In the genomic region with DNA sequence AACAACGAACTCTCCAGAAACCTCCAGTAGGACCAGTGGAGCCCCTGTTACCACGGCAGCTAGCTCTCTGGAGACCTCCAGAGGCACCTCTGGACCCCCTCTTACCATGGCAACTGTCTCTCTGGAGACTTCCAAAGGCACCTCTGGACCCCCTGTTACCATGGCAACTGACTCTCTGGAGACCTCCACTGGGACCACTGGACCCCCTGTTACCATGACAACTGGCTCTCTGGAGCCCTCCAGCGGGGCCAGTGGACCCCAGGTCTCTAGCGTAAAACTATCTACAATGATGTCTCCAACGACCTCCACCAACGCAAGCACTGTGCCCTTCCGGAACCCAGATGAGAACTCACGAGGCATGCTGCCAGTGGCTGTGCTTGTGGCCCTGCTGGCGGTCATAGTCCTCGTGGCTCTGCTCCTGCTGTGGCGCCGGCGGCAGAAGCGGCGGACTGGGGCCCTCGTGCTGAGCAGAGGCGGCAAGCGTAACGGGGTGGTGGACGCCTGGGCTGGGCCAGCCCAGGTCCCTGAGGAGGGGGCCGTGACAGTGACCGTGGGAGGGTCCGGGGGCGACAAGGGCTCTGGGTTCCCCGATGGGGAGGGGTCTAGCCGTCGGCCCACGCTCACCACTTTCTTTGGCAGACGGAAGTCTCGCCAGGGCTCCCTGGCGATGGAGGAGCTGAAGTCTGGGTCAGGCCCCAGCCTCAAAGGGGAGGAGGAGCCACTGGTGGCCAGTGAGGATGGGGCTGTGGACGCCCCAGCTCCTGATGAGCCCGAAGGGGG, we compare ENCODE assay signal across 9 cellular contexts. TPM values are rescaled to one million over a fixed set of nuclear protein-coding genes. Genes with fewer than 3 reads are reported as not detected.
DNase-seq lines count a peak whose midpoint lies in the region; ATAC-seq and TF ChIP-seq lines count a peak whose summit lies in the region.
"Had no signal": no experiment of that assay in that cellular context is flagged by ENCODE, and none has a peak within 500 bp of the region (broad histone marks: within the 10 kb centered on the region; RNA-seq: fewer than 3 reads in every experiment).

No MANE protein-coding gene starts in this region.

- H2AK5ac ChIP-seq in neuronal stem cell (ENCODE audit: low read depth, low read length), result peak overlapping the region; percentile 94

- H3K9me3 Mint-ChIP-seq in activated naive CD8-positive, alpha-beta T cell treated with anti-CD3 and anti-CD28 coated beads, Interleukin-2, amount 10 ng/mL, durations not matched to agents 7 days and 5 days, result no peaks in the 10 kb centered on the region

- H3K9ac ChIP-seq in DND-41 (ENCODE audit: low read depth, low read length) (peak overlapping the region; percentile 80), neuronal stem cell (ENCODE audit: low read depth, low read length, poor library complexity) (no peak overlapping the region)

- H3K4me1 ChIP-seq in DND-41 (ENCODE audit: insufficient read depth, low read length) (peaks cover 67% of the 10 kb centered on the region), Peyer's patch (peaks cover 0 to 14% (median 7%) of the 10 kb centered on the region in 4 donors), neuronal stem cell (ENCODE audit: control insufficient read depth in 2 of 2, insufficient read depth in 1 of 2, low read depth in 1 of 2, low read length in 2 of 2) (peaks cover 13 to 31% of the 10 kb centered on the region in 2 donors), sigmoid colon (peaks cover 0 to 14% (median 6%) of the 10 kb centered on the region in 4 donors)

- peaks cover 46% of the 10 kb centered on the region for H3K4me1 Mint-ChIP-seq in activated naive CD8-positive, alpha-beta T cell treated with anti-CD3 and anti-CD28 coated beads, Interleukin-2, amount 10 ng/mL, durations not matched to agents 7 days and 5 days

- H3K36me3 ChIP-seq in DND-41 (ENCODE audit: insufficient read depth, low read length) (peaks cover 53% of the 10 kb centered on the region), Peyer's patch (no peaks in the 10 kb centered on the region), neuronal stem cell (replicated peaks in 1 of 2; ENCODE audit: control insufficient read depth in 2 of 2, insufficient read depth in 2 of 2, low read length in 2 of 2) (no peaks in the 10 kb centered on the region), sigmoid colon (no peaks in the 10 kb centered on the region)

- no peaks in the 10 kb centered on the region for H3K9me3 ChIP-seq in DND-41 (ENCODE audit: insufficient read depth, low read length, severe bottlenecking)
- no peaks in the 10 kb centered on the region for H3K9me3 ChIP-seq in Peyer's patch
- H3K9me3 ChIP-seq in neuronal stem cell (replicated peaks in 1 of 2; ENCODE audit: control insufficient read depth in 2 of 2, insufficient read depth in 1 of 2, low read depth in 1 of 2, low read length in 2 of 2), result no peaks in the 10 kb centered on the region
- no peaks in the 10 kb centered on the region for H3K9me3 ChIP-seq in sigmoid colon

- peak overlapping the region; percentile 87 for H4K8ac ChIP-seq in neuronal stem cell (ENCODE audit: low read depth, low read length)

- peak overlapping the region; percentile 89 for H3K23ac ChIP-seq in neuronal stem cell (ENCODE audit: low read depth, low read length, poor library complexity)

- H3K27ac ChIP-seq in DND-41 (ENCODE audit: low read length) (peak overlapping the region; percentile 95), Peyer's patch (peak overlapping the region; percentile 52 to 85 (median 56)), neuronal stem cell (replicated peaks; ENCODE audit: low read length) (no peak overlapping the region), sigmoid colon (no peak overlapping the region)

- TF ChIP-seq POLR2A in Peyer's patch (IDR thresholded peaks at IDR 0.05) (no peak), sigmoid colon (IDR thresholded peaks at IDR 0.05) (no peak)

- H2BK15ac ChIP-seq in neuronal stem cell (ENCODE audit: low read length), result peak overlapping the region; percentile 62

- H2AFZ ChIP-seq in DND-41 (ENCODE audit: low read depth, low read length) (peak overlapping the region; percentile 61; the same call in 1 of the 2 replicates), neuronal stem cell (ENCODE audit: low read length) (no peak overlapping the region)

- WGBS in neuronal stem cell (ENCODE audit: extremely low coverage in 2 of 2, insufficient read length in 2 of 2, insufficient replicate concordance in 1 of 2), 2 donors, result no CpG with 5 or more reads among the region's 33 CpGs
- WGBS in sigmoid colon, 2 donors, result 54 to 82% methylated on average over 33 of the region's 33 CpGs

- peaks cover 3% of the 10 kb centered on the region for H3K79me1 ChIP-seq in neuronal stem cell (ENCODE audit: low read depth, low read length)

- no peak overlapping the region for H4K91ac ChIP-seq in neuronal stem cell (ENCODE audit: low read depth, low read length, poor library complexity)

- peak overlapping the region; percentile 98 for H3K27ac Mint-ChIP-seq in activated naive CD8-positive, alpha-beta T cell treated with anti-CD3 and anti-CD28 coated beads, Interleukin-2, amount 10 ng/mL, durations not matched to agents 7 days and 5 days

- peak overlapping the region; percentile 99 for H3K4me2 ChIP-seq in DND-41 (ENCODE audit: insufficient read depth, low read length)
- no peak overlapping the region for H3K4me2 ChIP-seq in neuronal stem cell (ENCODE audit: insufficient read depth, low read length, poor library complexity, severe bottlenecking)

- peaks cover 47% of the 10 kb centered on the region for H3K36me3 Mint-ChIP-seq in activated naive CD8-positive, alpha-beta T cell treated with anti-CD3 and anti-CD28 coated beads, Interleukin-2, amount 10 ng/mL, durations not matched to agents 7 days and 5 days

- no peaks in the 10 kb centered on the region for H3K27me3 ChIP-seq in DND-41 (ENCODE audit: insufficient read depth, low read length, poor library complexity)
- H3K27me3 ChIP-seq in Peyer's patch, result no peaks in the 10 kb centered on the region
- no peaks in the 10 kb centered on the region for H3K27me3 ChIP-seq in neuronal stem cell (ENCODE audit: control insufficient read depth in 3 of 3, insufficient read depth in 3 of 3, low read depth in 1 of 3, low read length in 3 of 3)
- peaks cover 0 to 3% (median 0%) of the 10 kb centered on the region in 3 donors for H3K27me3 ChIP-seq in sigmoid colon

- H3K4me3 ChIP-seq in DND-41 (ENCODE audit: low read depth in 1 of 2, low read length in 2 of 2) (peak overlapping the region; percentile 66 to 72), Peyer's patch (peak overlapping the region; percentile 28 to 49 (median 44)), neuronal stem cell (ENCODE audit: low read length in 2 of 2) (no peak overlapping the region), sigmoid colon (no peak overlapping the region)

- H3K4ac ChIP-seq in neuronal stem cell (ENCODE audit: low read length), result no peak overlapping the region

- no peaks in the 10 kb centered on the region for H3K27me3 Mint-ChIP-seq in activated naive CD8-positive, alpha-beta T cell treated with anti-CD3 and anti-CD28 coated beads, Interleukin-2, amount 10 ng/mL, durations not matched to agents 7 days and 5 days

- intact Hi-C loops in sigmoid colon (cut with DNase I), result no loop called here

- peak; percentile 64 for DNase-seq in DND-41
- peak in 2 of 3 donors; percentile 60 to 75 for DNase-seq in Peyer's patch
- DNase-seq in activated naive CD8-positive, alpha-beta T cell treated with anti-CD3 and anti-CD28 coated beads, Interleukin-2, amount 10 ng/mL, durations not matched to agents 7 days and 5 days, result peak; percentile 55
- DNase-seq in neuronal stem cell (ENCODE audit: low spot score), result no peak
- no peak for DNase-seq in NCI-H1694 treated with DMSO at 0.1 percent for 48 hours (lab: John Stamatoyannopoulos, UW)
- no peak for DNase-seq in sigmoid colon

- TF ChIP-seq CTCF in DND-41 (IDR thresholded peaks at IDR 0.05; ENCODE audit: borderline replicate concordance, extremely low read depth, low read length, poor library complexity, severe bottlenecking) (peak; percentile 49), Peyer's patch (IDR thresholded peaks at IDR 0.05) (no peak), sigmoid colon (IDR thresholded peaks at IDR 0.05) (no peak)

- peak overlapping the region; percentile 99 for H3K4me3 Mint-ChIP-seq in activated naive CD8-positive, alpha-beta T cell treated with anti-CD3 and anti-CD28 coated beads, Interleukin-2, amount 10 ng/mL, durations not matched to agents 7 days and 5 days

- H3K14ac ChIP-seq in neuronal stem cell (ENCODE audit: low read length), result no peak overlapping the region

- ATAC-seq in DND-41 (ENCODE audit: insufficient read depth, low read depth) (peak; percentile 21), GM21367 (IDR thresholded peaks at IDR 0.05; ENCODE audit: unreplicated experiment) (no peak), GM21825 (IDR thresholded peaks at IDR 0.05; ENCODE audit: unreplicated experiment) (no peak)
- no peak for ATAC-seq in activated naive CD8-positive, alpha-beta T cell treated with anti-CD3 and anti-CD28 coated beads, Interleukin-2, amount 10 ng/mL, durations not matched to agents 7 days and 5 days (ENCODE audit: low read depth)

- POLR2A ChIA-PET in activated naive CD8-positive, alpha-beta T cell treated with anti-CD3 and anti-CD28 coated beads, Interleukin-2, amount 10 ng/mL, durations not matched to agents 7 days and 5 days (lab: Charles Lee), result interaction anchor here (0.7 to 3.5 kb wide), 7 partner anchors 12 to 69 kb away, joined by 3 to 22 read pairs (median 4); a partner anchor contains a TSS

- H3K18ac ChIP-seq in neuronal stem cell (ENCODE audit: low read length), result peak overlapping the region; percentile 77

- H2BK5ac ChIP-seq in neuronal stem cell (ENCODE audit: low read length), result peak overlapping the region; percentile 53

- H2BK12ac ChIP-seq in neuronal stem cell (ENCODE audit: low read length), result peak overlapping the region; percentile 60

- H2BK120ac ChIP-seq in neuronal stem cell (ENCODE audit: low read depth, low read length), result peak overlapping the region; percentile 61

- TF ChIP-seq EP300 in sigmoid colon (IDR thresholded peaks at IDR 0.05), result no peak

- H4K20me1 ChIP-seq in DND-41 (ENCODE audit: insufficient read depth, low read length), result peaks cover 50% of the 10 kb centered on the region

- peaks cover 83% of the 10 kb centered on the region for H3K79me2 ChIP-seq in DND-41 (ENCODE audit: insufficient read depth, low read length)

RNA-seq across cellular contexts. Expression of a gene that starts 1.3 kb away (rescaled TPM):
- total RNA-seq in Peyer's patch (10 to 100 TPM in 1 of 4 donors, 1 to 10 TPM in 3; 2.5 to 14.0 (median 2.8) TPM), sigmoid colon (1 to 10 TPM in 2 of 4 donors, under 1 TPM in 2; 0.28 to 1.6 (median 0.94) TPM)
- total RNA-seq in activated naive CD8-positive, alpha-beta T cell treated with anti-CD3 and anti-CD28 coated beads, Interleukin-2, amount 10 ng/mL, durations not matched to agents 7 days and 5 days, result 100 to 1,000 TPM; 255 to 263 TPM
- polyA plus RNA-seq in neuronal stem cell (2013, experiment 1 of 2), result 0.25 TPM
- 0.17 TPM for polyA plus RNA-seq in neuronal stem cell (2013, experiment 2 of 2)
- polyA plus RNA-seq in sigmoid colon, result 10 to 100 TPM in 1 of 3 donors, 1 to 10 TPM in 1, under 1 TPM in 1; 0.60 to 13.3 (median 6.7) TPM
- total RNA-seq: endothelial cell of umbilical vein had no signal
- polyA plus RNA-seq: endothelial cell of umbilical vein had no signal

RNA-seq across cellular contexts. Expression of a gene that starts 14.7 kb away (rescaled TPM):
- total RNA-seq in Peyer's patch (10 to 100 TPM; 40.4 to 96.3 (median 47.4) TPM), sigmoid colon (10 to 100 TPM in 2 of 4 donors, 1 to 10 TPM in 2; 4.3 to 11.1 (median 7.4) TPM)
- 10 to 100 TPM in 1 of 2 experiments, 1 to 10 TPM in 1; 7.4 to 10.0 TPM for total RNA-seq in activated naive CD8-positive, alpha-beta T cell treated with anti-CD3 and anti-CD28 coated beads, Interleukin-2, amount 10 ng/mL, durations not matched to agents 7 days and 5 days
- polyA plus RNA-seq in neuronal stem cell (2013, experiment 1 of 2), result 165 TPM
- polyA plus RNA-seq in neuronal stem cell (2013, experiment 2 of 2), result 168 TPM
- polyA plus RNA-seq in sigmoid colon, result 10 to 100 TPM; 22.2 to 40.5 (median 34.7) TPM

Comparison
In these comparisons a context has a peak if more than half of its experiments do, and no peak if none do; other contexts are left out.
1. DNase-seq: peak in DND-41 (single experiment), Peyer's patch (2 of 3) and activated naive CD8-positive, alpha-beta T cell treated with anti-CD3 and anti-CD28 coated beads, Interleukin-2, amount 10 ng/mL, durations not matched to agents 7 days and 5 days (single experiment); none in neuronal stem cell (single experiment), NCI-H1694 treated with DMSO at 0.1 percent for 48 hours (single experiment) and sigmoid colon (single experiment).
2. H3K27ac ChIP-seq: peak in DND-41 (single experiment) and Peyer's patch (4 of 4); none in neuronal stem cell (single experiment) and sigmoid colon (0 of 4).
3. H3K4me3 ChIP-seq: peak in DND-41 (2 of 2) and Peyer's patch (4 of 4); none in neuronal stem cell (0 of 2) and sigmoid colon (0 of 4).
4. RNA of a gene that starts 1.3 kb away (total RNA-seq): 255 to 263 TPM in activated naive CD8-positive, alpha-beta T cell treated with anti-CD3 and anti-CD28 coated beads, Interleukin-2, amount 10 ng/mL, durations not matched to agents 7 days and 5 days; 2.5 to 14.0 TPM in Peyer's patch and 0.28 to 1.6 TPM in sigmoid colon; every median in the first group is over 10 times any median in the second.